ENCODE assay signal across 8 cellular contexts in genomic region chr17:49359990-49360795, GRCh38. TPM values are rescaled to one million over a fixed set of nuclear protein-coding genes. Genes with fewer than 3 reads are reported as not detected.
DNase-seq lines count a peak whose midpoint lies in the region; ATAC-seq and TF ChIP-seq lines count a peak whose summit lies in the region.

No MANE protein-coding gene starts in this region.

- CTCF ChIA-PET in CD8-positive, alpha-beta memory T cell (lab: Charles Lee), result interaction anchor here (0.8 to 3.9 kb wide), 9 partner anchors 9 to 196 kb away, joined by 3 to 24 read pairs (median 4); no protein-coding TSS in a partner anchor

- no peaks in the 10 kb centered on the region for H3K9me2 ChIP-seq in MM.1S (replicated peaks; ENCODE audit: insufficient read depth, low read length)

- peaks cover 46% of the 10 kb centered on the region for H3F3A ChIP-seq in MM.1S (ENCODE audit: insufficient read depth, low read length)

- no peaks in the 10 kb centered on the region for H4K20me1 ChIP-seq in MM.1S (ENCODE audit: insufficient read depth, low read length)

- peak overlapping the region; percentile 94 to 100 (median 98) for H3K27ac Mint-ChIP-seq in CD8-positive, alpha-beta memory T cell
- peak overlapping the region; percentile 86 to 95 (median 94) for H3K27ac Mint-ChIP-seq in nephron

- no peaks in the 10 kb centered on the region for H3K9me3 ChIP-seq in CD8-positive, alpha-beta memory T cell (ENCODE audit: low read length)
- no peaks in the 10 kb centered on the region for H3K9me3 ChIP-seq in MM.1S (replicated peaks; ENCODE audit: insufficient read depth, low read length)

- H3K4me1 Mint-ChIP-seq in CD8-positive, alpha-beta memory T cell, result peaks cover 55 to 69% (median 68%) of the 10 kb centered on the region in 3 donors
- peaks cover 42% of the 10 kb centered on the region for H3K4me1 Mint-ChIP-seq in nephron

- peaks cover 57% of the 10 kb centered on the region for H3K4me1 ChIP-seq in CD8-positive, alpha-beta memory T cell (ENCODE audit: insufficient read depth, low read length)
- peaks cover 29% of the 10 kb centered on the region for H3K4me1 ChIP-seq in MM.1S (ENCODE audit: low read length)

- TF ChIP-seq CTCF in MM.1S (IDR thresholded peaks at IDR 0.05; ENCODE audit: low read length) (no peak), coronary artery (IDR thresholded peaks at IDR 0.05) (no peak), nephron (IDR thresholded peaks at IDR 0.05; ENCODE audit: unreplicated experiment in 3 of 3) (no peak)

- peak overlapping the region; percentile 92 to 99 (median 95) for H3K4me3 Mint-ChIP-seq in CD8-positive, alpha-beta memory T cell
- peak overlapping the region; percentile 88 to 96 (median 89) for H3K4me3 Mint-ChIP-seq in nephron

- DNase-seq in CD8-positive, alpha-beta memory T cell, result peak in 2 of 5 donors; percentile 23 to 33
- peak; percentile 57 for DNase-seq in MM.1S
- no peak for DNase-seq in coronary artery (ENCODE audit: low spot score)
- no peak for DNase-seq in putamen (ENCODE audit: low spot score)
- no peak for DNase-seq in activated gamma-delta T cell treated with Interleukin-2 at 50 U/mL for 16 hours

- ATAC-seq in HG03571 (IDR thresholded peaks at IDR 0.05; ENCODE audit: unreplicated experiment), result no peak
- no peak for ATAC-seq in HG03342 (IDR thresholded peaks at IDR 0.05; ENCODE audit: unreplicated experiment)

- H3K79me2 ChIP-seq in MM.1S (ENCODE audit: low read length), result peaks cover 60% of the 10 kb centered on the region

- peak overlapping the region; percentile 70 for H3K4me3 ChIP-seq in CD8-positive, alpha-beta memory T cell (ENCODE audit: low read length)
- peak overlapping the region; percentile 80 for H3K4me3 ChIP-seq in MM.1S (ENCODE audit: low read length)
- H3K4me3 ChIP-seq in coronary artery, result peak overlapping the region; percentile 87

- H3K36me3 Mint-ChIP-seq in CD8-positive, alpha-beta memory T cell, result peaks cover 0 to 12% (median 1%) of the 10 kb centered on the region in 3 donors
- peaks cover 3% of the 10 kb centered on the region for H3K36me3 Mint-ChIP-seq in nephron (ENCODE audit: low read depth)

- H3K27me3 ChIP-seq in CD8-positive, alpha-beta memory T cell (ENCODE audit: insufficient read depth, low read length, poor library complexity, severe bottlenecking), result no peaks in the 10 kb centered on the region
- no peaks in the 10 kb centered on the region for H3K27me3 ChIP-seq in MM.1S (replicated peaks; ENCODE audit: insufficient read depth, low read length)

- no peaks in the 10 kb centered on the region for H3K9me3 Mint-ChIP-seq in CD8-positive, alpha-beta memory T cell
- H3K9me3 Mint-ChIP-seq in nephron, result no peaks in the 10 kb centered on the region

- POLR2A ChIA-PET in CD8-positive, alpha-beta memory T cell (lab: Charles Lee), result interaction anchor here (0.6 to 2.2 kb wide), 5 partner anchors 8 to 26 kb away, joined by 3 to 18 read pairs (median 4); no protein-coding TSS in a partner anchor

- no peaks in the 10 kb centered on the region for H3K36me3 ChIP-seq in CD8-positive, alpha-beta memory T cell (ENCODE audit: insufficient read depth, low read length)
- no peaks in the 10 kb centered on the region for H3K36me3 ChIP-seq in MM.1S (replicated peaks; ENCODE audit: insufficient read depth, low read length)

- peaks cover 0 to 2% of the 10 kb centered on the region in 2 donors for H3K27me3 Mint-ChIP-seq in CD8-positive, alpha-beta memory T cell
- H3K27me3 Mint-ChIP-seq in nephron (ENCODE audit: low read depth), result no peaks in the 10 kb centered on the region

- H2AFZ ChIP-seq in MM.1S (ENCODE audit: low read length), result no peak overlapping the region; the same call in 1 of the 2 replicates

- peak overlapping the region; percentile 29 for H3K27ac ChIP-seq in CD8-positive, alpha-beta memory T cell (ENCODE audit: low read depth, low read length)
- peak overlapping the region; percentile 81; the same call in 1 of the 2 replicates for H3K27ac ChIP-seq in MM.1S (ENCODE audit: low read length)
- H3K27ac ChIP-seq in coronary artery, result no peak overlapping the region

- peak overlapping the region; percentile 85; the same call in 1 of the 2 replicates for H3K9ac ChIP-seq in MM.1S (ENCODE audit: low read length)

- peak overlapping the region; percentile 87 for H3K4me2 ChIP-seq in MM.1S (ENCODE audit: low read depth, low read length)

RNA-seq across cellular contexts. Expression of gene ZNF652, which starts 1.9 kb away (rescaled TPM):
- total RNA-seq in CD8-positive, alpha-beta memory T cell, result 10 to 100 TPM; 11.5 to 11.9 TPM
- 27.7 TPM for polyA plus RNA-seq in CD8-positive, alpha-beta memory T cell

RNA-seq across cellular contexts. Expression of gene PHB1, which starts 54.5 kb away (rescaled TPM):
- 100 to 1,000 TPM; 440 to 450 TPM for total RNA-seq in CD8-positive, alpha-beta memory T cell
- 164 TPM for polyA plus RNA-seq in CD8-positive, alpha-beta memory T cell

Comparison
In these comparisons a context has a peak if more than half of its experiments do, and no peak if none do; other contexts are left out.
1. H3K27ac ChIP-seq: peak in CD8-positive, alpha-beta memory T cell (single experiment) and MM.1S (single experiment); none in coronary artery (0 of 2).
2. Peak in every context shown above with its lines, with median percentiles within 50 percentile points of each other: H3K4me3 ChIP-seq.